8 cellular contexts compared by ENCODE assay signal in the genomic region with DNA sequence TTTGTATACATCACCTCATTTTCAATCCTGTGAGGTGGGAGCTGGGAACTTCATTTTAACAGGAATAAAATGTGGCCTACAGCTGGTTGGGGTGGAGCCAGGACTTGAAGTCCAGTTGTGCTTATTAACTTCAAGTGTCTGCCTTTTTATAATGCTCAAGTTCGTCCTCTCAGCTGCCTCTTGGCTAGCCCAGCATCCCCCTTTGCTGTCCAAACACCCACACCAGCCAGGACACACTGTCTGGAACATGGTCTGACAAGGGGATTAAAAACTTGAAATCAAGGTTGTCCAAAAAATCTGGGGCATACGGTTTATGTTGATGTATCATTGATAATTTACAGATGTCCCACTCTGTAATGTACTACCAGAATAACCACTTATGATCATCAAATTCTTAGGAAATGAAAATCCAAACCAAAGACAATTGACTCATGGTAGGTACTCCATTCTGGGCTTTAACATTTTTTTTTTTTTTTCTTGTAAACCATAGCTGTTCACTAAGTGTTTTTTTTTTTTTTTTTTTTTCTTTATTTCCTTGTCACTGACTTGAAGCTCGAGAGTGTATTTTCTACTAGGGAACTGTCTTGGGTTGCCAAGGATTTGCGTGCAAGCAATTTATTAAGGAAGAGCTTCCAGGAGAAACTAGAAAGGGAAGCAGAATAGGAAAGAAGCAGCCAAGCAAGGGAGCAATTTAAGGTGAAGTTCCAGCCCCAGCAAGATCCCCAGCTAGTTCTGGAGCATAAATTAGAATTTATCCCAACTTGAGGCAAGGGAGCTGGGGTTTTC.
DNase-seq lines count a peak whose midpoint lies in the region; ATAC-seq and TF ChIP-seq lines count a peak whose summit lies in the region.

No MANE protein-coding gene starts in this region.

- no peak for DNase-seq in CD8-positive, alpha-beta memory T cell
- peak; percentile 57 for DNase-seq in NCI-H1417 treated with DMSO at 0.1 percent for 48 hours (lab: John Stamatoyannopoulos, UW)
- DNase-seq in MCF 10A (ENCODE audit: unreplicated experiment) = no peak
- no peak for DNase-seq in right lobe of liver
- DNase-seq in thyroid gland = peak; percentile 56 to 71
- DNase-seq in NCI-H2107 (lab: John Stamatoyannopoulos, UW) = no peak
- DNase-seq in activated CD4-positive, alpha-beta T cell treated with anti-CD3 and anti-CD28 coated beads for 48 hours = no peak

- CTCF ChIA-PET in CD8-positive, alpha-beta memory T cell (lab: Charles Lee) = interaction anchor here (0.9 to 1.7 kb wide), 3 partner anchors 15 to 19 kb away, joined by 4 to 9 read pairs (median 4); no protein-coding TSS in a partner anchor
- CTCF ChIA-PET in MCF 10A (lab: Yijun Ruan, JAX) = interaction anchor here (0.6 to 0.7 kb wide), 2 partner anchors 661 to 1904 kb away, joined by 3 to 4 read pairs; no protein-coding TSS in a partner anchor

- POLR2A ChIA-PET in CD8-positive, alpha-beta memory T cell (lab: Charles Lee) = interaction anchor here (0.6 to 2.1 kb wide), 5 partner anchors 19 to 514 kb away, joined by 3 to 11 read pairs (median 3); no protein-coding TSS in a partner anchor
- POLR2A ChIA-PET in MCF 10A (lab: Yijun Ruan, JAX) = no interaction called here

- ATAC-seq in right lobe of liver (peak in 1 of 4 donors; percentile 7), GM19455 (IDR thresholded peaks at IDR 0.05; ENCODE audit: unreplicated experiment) (no peak)

- H3K36me3 Mint-ChIP-seq in CD8-positive, alpha-beta memory T cell = no peaks in the 10 kb centered on the region
- no peaks in the 10 kb centered on the region for H3K36me3 Mint-ChIP-seq in MCF 10A (ENCODE audit: insufficient read depth, unreplicated experiment)

- BruUV-seq in MCF 10A (replicated peaks; lab: Mats Ljungman, UMichigan) = no TSS peak

- WGBS in right lobe of liver (ENCODE audit: insufficient coverage, low coverage, low lambda C conversion rate, missing lambda C conversion rate) = 37% methylated on average over 3 of the region's 4 CpGs
- WGBS in thyroid gland, 2 donors = 31 to 49% methylated on average over 4 of the region's 4 CpGs

- TF ChIP-seq POLR2A in right lobe of liver (IDR thresholded peaks at IDR 0.05) (no peak), thyroid gland (IDR thresholded peaks at IDR 0.05) (no peak)

- intact Hi-C loops in MCF 10A (cut with micrococcal nuclease) = no loop called here
- intact Hi-C loops in right lobe of liver (cut with DNase I) = no loop called here
- intact Hi-C loops in thyroid gland (cut with DNase I) = no loop called here

- H3K9me3 Mint-ChIP-seq in CD8-positive, alpha-beta memory T cell = peaks cover 0 to 4% (median 0%) of the 10 kb centered on the region in 5 donors
- peaks cover 4% of the 10 kb centered on the region for H3K9me3 Mint-ChIP-seq in MCF 10A (ENCODE audit: unreplicated experiment)

- no peaks in the 10 kb centered on the region for H3K9me3 ChIP-seq in CD8-positive, alpha-beta memory T cell (ENCODE audit: low read length)
- H3K9me3 ChIP-seq in right lobe of liver (no peaks in the 10 kb centered on the region), thyroid gland (no peaks in the 10 kb centered on the region)

- H3K4me3 Mint-ChIP-seq in CD8-positive, alpha-beta memory T cell = peak overlapping the region; percentile 81 to 89 (median 84)
- peak overlapping the region; percentile 67 for H3K4me3 Mint-ChIP-seq in MCF 10A (ENCODE audit: unreplicated experiment)

- no peaks in the 10 kb centered on the region for H3K27me3 ChIP-seq in CD8-positive, alpha-beta memory T cell (ENCODE audit: insufficient read depth, low read length, poor library complexity, severe bottlenecking)
- H3K27me3 ChIP-seq in right lobe of liver (no peaks in the 10 kb centered on the region), thyroid gland (no peaks in the 10 kb centered on the region)

- H3K36me3 ChIP-seq in CD8-positive, alpha-beta memory T cell (ENCODE audit: insufficient read depth, low read length) = no peaks in the 10 kb centered on the region
- no peaks in the 10 kb centered on the region for H3K36me3 ChIP-seq in right lobe of liver
- no peaks in the 10 kb centered on the region for H3K36me3 ChIP-seq in thyroid gland

- H3K4me1 Mint-ChIP-seq in CD8-positive, alpha-beta memory T cell = peaks cover 25 to 48% (median 43%) of the 10 kb centered on the region in 3 donors
- H3K4me1 Mint-ChIP-seq in MCF 10A (ENCODE audit: insufficient read depth, unreplicated experiment) = peaks cover 5% of the 10 kb centered on the region

- H3K27ac ChIP-seq in CD8-positive, alpha-beta memory T cell (ENCODE audit: low read depth, low read length) = no peak overlapping the region
- H3K27ac ChIP-seq in right lobe of liver = peak overlapping the region in 2 of 3 donors; percentile 18 to 43
- H3K27ac ChIP-seq in thyroid gland = peak overlapping the region; percentile 2 to 87 (median 83)

- H3K27me3 Mint-ChIP-seq in CD8-positive, alpha-beta memory T cell = no peaks in the 10 kb centered on the region
- no peaks in the 10 kb centered on the region for H3K27me3 Mint-ChIP-seq in MCF 10A (ENCODE audit: insufficient read depth, unreplicated experiment)

- peaks cover 32% of the 10 kb centered on the region for H3K4me1 ChIP-seq in CD8-positive, alpha-beta memory T cell (ENCODE audit: insufficient read depth, low read length)
- H3K4me1 ChIP-seq in right lobe of liver (peaks cover 0 to 6% (median 1%) of the 10 kb centered on the region in 4 donors), thyroid gland (peaks cover 14 to 19% of the 10 kb centered on the region in 2 donors)

- no peak for TF ChIP-seq CTCF in MCF 10A (IDR thresholded peaks at IDR 0.05; ENCODE audit: unreplicated experiment)
- no peak for TF ChIP-seq CTCF in right lobe of liver (IDR thresholded peaks at IDR 0.05)
- no peak for TF ChIP-seq CTCF in thyroid gland (IDR thresholded peaks at IDR 0.05)

- H3K27ac Mint-ChIP-seq in CD8-positive, alpha-beta memory T cell = peak overlapping the region; percentile 61 to 98 (median 90)
- no peak overlapping the region for H3K27ac Mint-ChIP-seq in MCF 10A (ENCODE audit: low read depth, unreplicated experiment)

- peak overlapping the region; percentile 55 for H3K4me3 ChIP-seq in CD8-positive, alpha-beta memory T cell (ENCODE audit: low read length)
- H3K4me3 ChIP-seq in right lobe of liver = peak overlapping the region in 1 of 3 donors; percentile 46
- peak overlapping the region in 1 of 3 donors; percentile 40 for H3K4me3 ChIP-seq in thyroid gland (replicated peaks in 1 of 3)

Comparison
In these comparisons a context has a peak if more than half of its experiments do, and no peak if none do; other contexts are left out.
1. DNase-seq: peak in NCI-H1417 treated with DMSO at 0.1 percent for 48 hours (single experiment) and thyroid gland (2 of 2); none in CD8-positive, alpha-beta memory T cell (0 of 5), MCF 10A (single experiment), right lobe of liver (0 of 3), NCI-H2107 (single experiment) and activated CD4-positive, alpha-beta T cell treated with anti-CD3 and anti-CD28 coated beads for 48 hours (single experiment).